In genomic region chr11:67805256-67806126, GRCh38 we compare ENCODE assay signal across 8 cellular contexts.
DNase-seq lines count a peak whose midpoint lies in the region; ATAC-seq and TF ChIP-seq lines count a peak whose summit lies in the region.
"Not testable (repeated sequence)": the region's sequence is repeated elsewhere in the genome, so short reads cannot be mapped to it uniquely, and the experiment has no call there.

No MANE protein-coding gene starts in this region.

- not testable (repeated sequence) for H3K9me3 Mint-ChIP-seq in Caco-2 (ENCODE audit: unreplicated experiment)

- peak overlapping the region; percentile 100 for H3K4me2 ChIP-seq in PC-3 (ENCODE audit: low read length)

- POLR2A ChIA-PET in Caco-2 (lab: Charles Lee) = interaction anchor here (0.6 kb wide), 1 partner anchor 432 kb away, joined by 7 read pairs; no protein-coding TSS in a partner anchor
- POLR2A ChIA-PET in PC-3 (lab: Charles Lee; ENCODE audit: unreplicated experiment) = interaction anchor here (0.6 kb wide), 1 partner anchor 226 kb away, joined by 3 read pairs; no protein-coding TSS in a partner anchor

- not testable (repeated sequence) for H3K27me3 ChIP-seq in Caco-2 (replicated peaks; ENCODE audit: control insufficient read depth, insufficient read depth, low read length); PC-3 (ENCODE audit: low read length); mononuclear cell (ENCODE audit: insufficient read depth, low read length)

- intact Hi-C loops in Caco-2 (cut with micrococcal nuclease; ENCODE audit: unreplicated experiment) = loop anchor here (1.0 kb wide), 2 partner anchors 176 to 297 kb away; partner anchors contain the start of genes CDK2AP2 and NUDT8
- intact Hi-C loops in PC-3 (cut with micrococcal nuclease) = not testable (repeated sequence)

- H3F3A ChIP-seq in PC-3 (ENCODE audit: low read length, unreplicated experiment) = not testable (repeated sequence)

- DNase-seq in Caco-2 = peak; percentile 100
- DNase-seq in KG1 (lab: John Stamatoyannopoulos, UW) = peak; percentile 98
- DNase-seq in PC-3 = peak; percentile 96
- peak; percentile 96 for DNase-seq in activated T-cell treated with anti-CD3 and anti-CD28 coated beads, Interleukin-2, amount 50 U/mL, for 1 hour
- DNase-seq in epithelial cell of prostate (ENCODE audit: low read depth, low spot score) = peak; percentile 83
- DNase-seq in stimulated activated CD8-positive, alpha-beta memory T cell treated with anti-CD3 and anti-CD28 coated beads, Interleukin-15, amount 100 ng/mL, for 48 hours (ENCODE audit: low read depth in 2 of 2) = peak; percentile 89 to 97

- H4K20me1 ChIP-seq in PC-3 (ENCODE audit: low read length) = not testable (repeated sequence)

- not testable (repeated sequence) for H3K9me3 ChIP-seq in Caco-2; PC-3 (ENCODE audit: low read length); mononuclear cell (ENCODE audit: low read depth, low read length)

- peak overlapping the region; percentile 86 for H3K4me3 Mint-ChIP-seq in Caco-2 (ENCODE audit: unreplicated experiment)

- not testable (repeated sequence) for H3K27me3 Mint-ChIP-seq in Caco-2 (ENCODE audit: insufficient read depth, unreplicated experiment)

- not testable (repeated sequence) for H3K9me2 ChIP-seq in PC-3 (replicated peaks; ENCODE audit: low read length)

- peak overlapping the region; percentile 87 for H2AFZ ChIP-seq in PC-3 (ENCODE audit: low read length)

- peak overlapping the region; percentile 98 for H3K27ac Mint-ChIP-seq in Caco-2 (ENCODE audit: unreplicated experiment)

- not testable (repeated sequence) for BruUV-seq in Caco-2 (replicated peaks; lab: Mats Ljungman, UMichigan); PC-3 (replicated peaks; lab: Mats Ljungman, UMichigan)

- H3K9ac ChIP-seq in PC-3 (ENCODE audit: low read length) = peak overlapping the region; percentile 99

- ATAC-seq in GM21529 (IDR thresholded peaks at IDR 0.05; ENCODE audit: unreplicated experiment) = peak; percentile 75
- ATAC-seq in PC-3 = peak; percentile 91

- CTCF ChIA-PET in Caco-2 (lab: Charles Lee) = interaction anchor here (0.6 to 2.0 kb wide), 6 partner anchors 36 to 177 kb away, joined by 3 to 26 read pairs (median 3); partner anchors contain the start of gene NUDT8
- CTCF ChIA-PET in PC-3 (lab: Charles Lee) = not testable (repeated sequence)

- not testable (repeated sequence) for H3K4me1 ChIP-seq in Caco-2
- peaks cover 20% of the 10 kb centered on the region for H3K4me1 ChIP-seq in PC-3 (ENCODE audit: insufficient read depth, low read length)
- peaks cover 11% of the 10 kb centered on the region for H3K4me1 ChIP-seq in mononuclear cell (ENCODE audit: insufficient read depth, low read length)

- not testable (repeated sequence) for H3K79me2 ChIP-seq in PC-3 (ENCODE audit: low read length)

- peaks cover 16% of the 10 kb centered on the region for H3K36me3 Mint-ChIP-seq in Caco-2 (ENCODE audit: insufficient read depth, unreplicated experiment)

- H3K27ac ChIP-seq in PC-3 (ENCODE audit: low read length) (peak overlapping the region; percentile 97), epithelial cell of prostate (peak overlapping the region; percentile 66)

- not testable (repeated sequence) for TF ChIP-seq CTCF in Caco-2 (IDR thresholded peaks at IDR 0.05; ENCODE audit: insufficient read depth in 1 of 2, low read depth in 1 of 2, low read length in 1 of 2, severe bottlenecking in 1 of 2, unreplicated experiment in 1 of 2); PC-3 (conservative IDR thresholded peaks at IDR 0.05; ENCODE audit: low read depth, low read length)

- not testable (repeated sequence) for H3K36me3 ChIP-seq in Caco-2 (ENCODE audit: control insufficient read depth, insufficient read depth, low read length); PC-3 (ENCODE audit: low read depth, low read length)

- peak overlapping the region; percentile 99 for H3K4me3 ChIP-seq in Caco-2 (ENCODE audit: low read depth, low read length)
- peak overlapping the region; percentile 97 for H3K4me3 ChIP-seq in PC-3 (ENCODE audit: low read length)
- H3K4me3 ChIP-seq in mononuclear cell (ENCODE audit: low read length) = peak overlapping the region; percentile 55

- peaks cover 16% of the 10 kb centered on the region for H3K4me1 Mint-ChIP-seq in Caco-2 (ENCODE audit: low read depth, unreplicated experiment)

Comparison
In these comparisons a context has a peak if more than half of its experiments do, and no peak if none do; other contexts are left out.
1. Peak in every context shown above with its lines: DNase-seq, ATAC-seq, H3K4me3 ChIP-seq and H3K27ac ChIP-seq.